Comparison of ENCODE assay signal across 1 cellular context in genomic region chr4:77157859-77158486, GRCh38.
TF ChIP-seq lines count a peak whose summit lies in the region.

No MANE protein-coding gene starts in this region.

TF ChIP-seq in K562, 482 proteins besides CTCF, POLR2A, EP300 and RAD21 (continued from another document):
- peak; percentile 47 for TF ChIP-seq PRDM10 (IDR thresholded peaks at IDR 0.05; ENCODE audit: partially characterized antibody)
- TF ChIP-seq HIVEP1 (CRISPR knock-in tag; IDR thresholded peaks at IDR 0.05), result peak; percentile 53; the same call in 1 of the 2 replicates
- no peak for TF ChIP-seq HMG20A (CRISPR knock-in tag; conservative IDR thresholded peaks at IDR 0.05)
- no peak for TF ChIP-seq JUN (IDR thresholded peaks at IDR 0.05; ENCODE audit: borderline replicate concordance, low read depth, low read length)
- TF ChIP-seq JUN (CRISPR knock-in tag; IDR thresholded peaks at IDR 0.05; ENCODE audit: borderline replicate concordance), result no peak
